ENCODE assay signal across 26 cellular contexts in the genomic region with DNA sequence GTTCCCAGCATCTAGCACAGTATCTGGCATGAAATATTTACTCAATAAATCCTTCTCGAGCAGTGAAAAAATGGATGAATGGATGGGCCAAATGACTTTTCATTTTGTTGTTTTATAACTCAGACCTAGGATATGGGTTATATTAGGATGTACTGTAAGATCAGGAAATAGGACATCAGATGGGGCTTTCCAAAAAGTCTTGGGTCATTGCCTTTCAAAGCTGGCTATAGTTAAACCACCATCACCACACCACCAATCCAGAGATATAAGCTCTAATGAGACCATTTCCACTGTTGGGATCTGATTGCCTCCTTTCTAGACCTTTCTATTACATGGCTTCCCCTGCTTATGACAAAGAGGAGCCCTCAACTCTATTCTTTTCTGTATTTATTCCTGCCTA.
"Had no signal": no experiment of that assay in that cellular context is flagged by ENCODE, and none has a peak within 500 bp of the region (broad histone marks: within the 10 kb centered on the region; RNA-seq: fewer than 3 reads in every experiment).

No MANE protein-coding gene starts in this region.

- H3K4me3 ChIP-seq: adrenal gland, body of pancreas, colonic mucosa, esophagus squamous epithelium, left lung, lung, ovary, right lobe of liver, stomach, thyroid gland, upper lobe of left lung, vagina had no signal

- H3K27me3 ChIP-seq: adrenal gland, body of pancreas, colonic mucosa, esophagus squamous epithelium, left lung, ovary, right lobe of liver, stomach, thyroid gland, upper lobe of left lung, vagina had no signal

- ATAC-seq: body of pancreas, left lung, right lobe of liver had no signal

- DNase-seq: activated CD4-positive, alpha-beta T cell treated with anti-CD3 and anti-CD28 coated beads for 4 hours; activated CD4-positive, alpha-beta T cell treated with anti-CD3 and anti-CD28 coated beads, Interleukin-2, amount 50 U/mL, for 48 hours; activated CD8-positive, alpha-beta memory T cell treated with anti-CD3 and anti-CD28 coated beads for 24 hours; activated effector memory CD4-positive, alpha-beta T cell treated with Interleukin-2 at 50 U/mL for 16 hours; activated naive CD4-positive, alpha-beta T cell treated with Interleukin-2 at 50 U/mL for 16 hours; adrenal gland; aorta; body of pancreas; cerebellar nuclear complex; colonic mucosa; effector CD8-positive, alpha-beta T cell; esophagus squamous epithelium; glutamatergic neuron; left lung; nephron progenitor cell; ovary; right lobe of liver; stimulated activated CD4-positive, alpha-beta T cell treated with anti-CD3 and anti-CD28 coated beads, Interleukin-2, amount 100 ng/mL, for 48 hours; stomach; thyroid gland; upper lobe of left lung had no signal

- H3K9me3 ChIP-seq: adrenal gland, body of pancreas, colonic mucosa, esophagus squamous epithelium, left lung, ovary, right lobe of liver, stomach, thyroid gland, upper lobe of left lung, vagina had no signal

- H3K27me3 Mint-ChIP-seq: activated naive CD8-positive, alpha-beta T cell had no signal

- H3K27ac ChIP-seq: adrenal gland, body of pancreas, colonic mucosa, epithelial cell of prostate, esophagus squamous epithelium, left lung, ovary, right lobe of liver, stomach, thyroid gland, upper lobe of left lung, vagina had no signal

- H3K36me3 Mint-ChIP-seq: activated naive CD8-positive, alpha-beta T cell had no signal

- H3K27ac Mint-ChIP-seq: activated naive CD8-positive, alpha-beta T cell; nephron progenitor cell; progenitor cell of endocrine pancreas had no signal

- H3K4me1 ChIP-seq: colonic mucosa, right lobe of liver, upper lobe of left lung had no signal

- H3K4me3 Mint-ChIP-seq: activated naive CD8-positive, alpha-beta T cell; nephron progenitor cell had no signal

- H3K9me3 Mint-ChIP-seq: nephron progenitor cell had no signal
